9 cellular contexts compared by ENCODE assay signal in genomic region chr2:213232649-213233437, GRCh38. TPM values are rescaled to one million over a fixed set of nuclear protein-coding genes. Genes with fewer than 3 reads are reported as not detected.
DNase-seq lines count a peak whose midpoint lies in the region; ATAC-seq and TF ChIP-seq lines count a peak whose summit lies in the region.
"Had no signal": no experiment of that assay in that cellular context is flagged by ENCODE, and none has a peak within 500 bp of the region (broad histone marks: within the 10 kb centered on the region; RNA-seq: fewer than 3 reads in every experiment).

No MANE protein-coding gene starts in this region.

- TF ChIP-seq POLR2A in body of pancreas (IDR thresholded peaks at IDR 0.05) = no peak

- no peak overlapping the region for H3K27ac ChIP-seq in body of pancreas
- H3K27ac ChIP-seq: right lobe of liver had no signal

- WGBS in body of pancreas, 2 donors = 40 to 42% methylated on average over 8 of the region's 8 CpGs

- no peak overlapping the region for H3K4me3 ChIP-seq in body of pancreas
- H3K4me3 ChIP-seq: right lobe of liver had no signal

- H3K4me1 ChIP-seq in body of pancreas = no peaks in the 10 kb centered on the region
- H3K4me1 ChIP-seq: right lobe of liver had no signal

- no peak for TF ChIP-seq CTCF in body of pancreas (IDR thresholded peaks at IDR 0.05)

- DNase-seq in NCI-H69 (lab: John Stamatoyannopoulos, UW) = peak; percentile 24
- DNase-seq in astrocyte of the hippocampus (ENCODE audit: low read depth, low spot score) = peak; percentile 60
- DNase-seq in stimulated activated CD8-positive, alpha-beta memory T cell treated with anti-CD3 and anti-CD28 coated beads, Interleukin-15, amount 100 ng/mL, for 4 hours (ENCODE audit: low read depth in 2 of 2) = peak; percentile 5 to 32
- no peak for DNase-seq in GDM1 (lab: John Stamatoyannopoulos, UW)
- DNase-seq in body of pancreas = no peak
- no peak for DNase-seq in NCI-H526 (lab: John Stamatoyannopoulos, UW)
- DNase-seq: right lobe of liver had no signal

- no peaks in the 10 kb centered on the region for H3K9me3 ChIP-seq in body of pancreas
- H3K9me3 ChIP-seq: right lobe of liver had no signal

- intact Hi-C loops in body of pancreas (cut with DNase I) = no loop called here

- ATAC-seq in GM18868 (IDR thresholded peaks at IDR 0.05; ENCODE audit: unreplicated experiment) (peak; percentile 87), HG02759 (IDR thresholded peaks at IDR 0.05; ENCODE audit: unreplicated experiment) (peak; percentile 95), body of pancreas (no peak)

- H3K36me3 ChIP-seq in body of pancreas (replicated peaks in 1 of 2; ENCODE audit: insufficient read depth in 1 of 2, low read depth in 2 of 2) = no peaks in the 10 kb centered on the region
- H3K36me3 ChIP-seq: right lobe of liver had no signal

- H3K27me3 ChIP-seq in body of pancreas = no peaks in the 10 kb centered on the region
- H3K27me3 ChIP-seq: right lobe of liver had no signal

RNA-seq across cellular contexts. Expression of gene SPAG16, which starts 51.4 kb away (rescaled TPM):
- total RNA-seq in body of pancreas = 10 to 100 TPM; 15.5 to 22.8 TPM

Comparison
In these comparisons a context has a peak if more than half of its experiments do, and no peak if none do; other contexts are left out.
1. DNase-seq: peak in NCI-H69 (single experiment), astrocyte of the hippocampus (single experiment) and stimulated activated CD8-positive, alpha-beta memory T cell treated with anti-CD3 and anti-CD28 coated beads, Interleukin-15, amount 100 ng/mL, for 4 hours (2 of 2); none in GDM1 (single experiment), body of pancreas (0 of 4) and NCI-H526 (0 of 2).